ENCODE assay signal across 12 cellular contexts in the genomic region with DNA sequence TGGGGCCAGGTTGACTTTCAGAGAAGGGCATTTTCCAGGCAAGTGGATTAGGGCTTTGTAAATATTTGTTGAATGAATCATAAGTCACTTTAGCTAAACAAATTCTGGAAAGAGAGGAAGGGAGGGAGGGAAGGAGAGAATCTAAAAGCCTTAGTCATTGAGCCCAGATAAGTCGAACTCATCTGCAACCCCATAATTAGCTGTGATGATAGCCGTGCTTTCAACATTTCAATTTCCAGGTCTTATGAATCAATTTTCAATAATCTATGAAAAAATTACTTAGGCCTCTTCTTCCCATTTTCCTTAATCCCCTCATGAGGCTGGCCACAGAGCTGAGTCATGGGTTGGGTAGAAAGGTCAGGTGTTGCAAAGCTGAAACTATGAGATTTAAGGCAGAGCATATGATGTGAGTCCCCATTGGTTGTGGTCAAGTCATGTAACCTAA.
DNase-seq lines count a peak whose midpoint lies in the region; ATAC-seq and TF ChIP-seq lines count a peak whose summit lies in the region.
"Had no signal": no experiment of that assay in that cellular context is flagged by ENCODE, and none has a peak within 500 bp of the region (broad histone marks: within the 10 kb centered on the region; RNA-seq: fewer than 3 reads in every experiment).

No MANE protein-coding gene starts in this region.

- H3K9me2 ChIP-seq in MM.1S (replicated peaks; ENCODE audit: insufficient read depth, low read length): no peaks in the 10 kb centered on the region

- no peaks in the 10 kb centered on the region for H3F3A ChIP-seq in MM.1S (ENCODE audit: insufficient read depth, low read length)

- peak; percentile 32 for DNase-seq in COLO668 (lab: John Stamatoyannopoulos, UW; ENCODE audit: unreplicated experiment)
- peak; percentile 61 for DNase-seq in LNCaP clone FGC (ENCODE audit: low read depth)
- DNase-seq in amniotic stem cell (lab: John Stamatoyannopoulos, UW): peak; percentile 20
- no peak for DNase-seq in left lung
- no peak for DNase-seq in right cardiac atrium
- DNase-seq in germinal center (ENCODE audit: low spot score): no peak
- no peak for DNase-seq in nucleus accumbens (lab: John Stamatoyannopoulos, UW)
- DNase-seq in MM.1S: no peak
- DNase-seq: GDM1; naive thymus-derived CD8-positive, alpha-beta T cell; NCI-H187 had no signal

- no peaks in the 10 kb centered on the region for H4K20me1 ChIP-seq in MM.1S (ENCODE audit: insufficient read depth, low read length)

- H3K4me3 ChIP-seq in LNCaP clone FGC (ENCODE audit: low read depth, low read length) (no peak overlapping the region), left lung (no peak overlapping the region), right cardiac atrium (ENCODE audit: low read length) (no peak overlapping the region), MM.1S (ENCODE audit: low read length) (no peak overlapping the region)
- H3K4me3 ChIP-seq: esophagus muscularis mucosa had no signal

- no peaks in the 10 kb centered on the region for H3K36me3 ChIP-seq in left lung
- no peaks in the 10 kb centered on the region for H3K36me3 ChIP-seq in MM.1S (replicated peaks; ENCODE audit: insufficient read depth, low read length)
- H3K36me3 ChIP-seq: esophagus muscularis mucosa had no signal

- no peaks in the 10 kb centered on the region for H3K79me2 ChIP-seq in MM.1S (ENCODE audit: low read length)

- H3K27me3 ChIP-seq in left lung (no peaks in the 10 kb centered on the region), right cardiac atrium (ENCODE audit: control insufficient read depth, insufficient read depth) (no peaks in the 10 kb centered on the region), MM.1S (replicated peaks; ENCODE audit: insufficient read depth, low read length) (no peaks in the 10 kb centered on the region)
- H3K27me3 ChIP-seq: esophagus muscularis mucosa had no signal

- WGBS in right cardiac atrium: 85% methylated on average over 2 of the region's 2 CpGs

- intact Hi-C loops in left lung (cut with DNase I) (no loop called here), right cardiac atrium (cut with DNase I) (loop anchor here in 1 of 4 donors (10.0 kb wide), 1 partner anchor 65 kb away; no protein-coding TSS in a partner anchor)

- no peaks in the 10 kb centered on the region for H3K9me3 ChIP-seq in left lung
- no peaks in the 10 kb centered on the region for H3K9me3 ChIP-seq in right cardiac atrium (ENCODE audit: control insufficient read depth, low read length)
- no peaks in the 10 kb centered on the region for H3K9me3 ChIP-seq in MM.1S (replicated peaks; ENCODE audit: insufficient read depth, low read length)
- H3K9me3 ChIP-seq: esophagus muscularis mucosa had no signal

- no peak for TF ChIP-seq CTCF in LNCaP clone FGC (IDR thresholded peaks at IDR 0.05; ENCODE audit: control insufficient read depth, extremely low read depth, insufficient read depth)
- no peak for TF ChIP-seq CTCF in left lung (IDR thresholded peaks at IDR 0.05)
- no peak for TF ChIP-seq CTCF in MM.1S (IDR thresholded peaks at IDR 0.05; ENCODE audit: low read length)

- H2AFZ ChIP-seq in MM.1S (ENCODE audit: low read length): no peak overlapping the region

- no peak overlapping the region for H3K4me2 ChIP-seq in MM.1S (ENCODE audit: low read depth, low read length)

- H3K4me1 ChIP-seq in left lung (no peaks in the 10 kb centered on the region), right cardiac atrium (ENCODE audit: control insufficient read depth, insufficient read depth, low read length) (no peaks in the 10 kb centered on the region), MM.1S (ENCODE audit: low read length) (no peaks in the 10 kb centered on the region)

- H3K9ac ChIP-seq in MM.1S (ENCODE audit: low read length): no peak overlapping the region

- ATAC-seq in left lung (peak; percentile 73), right cardiac atrium (no peak)
- ATAC-seq: naive thymus-derived CD8-positive, alpha-beta T cell had no signal

- no peak overlapping the region for H3K27ac ChIP-seq in left lung
- no peak overlapping the region for H3K27ac ChIP-seq in right cardiac atrium (ENCODE audit: low read length)
- no peak overlapping the region for H3K27ac ChIP-seq in MM.1S (ENCODE audit: low read length)
- H3K27ac ChIP-seq: esophagus muscularis mucosa had no signal

Comparison
In these comparisons a context has a peak if more than half of its experiments do, and no peak if none do; other contexts are left out.
1. DNase-seq: peak in COLO668 (single experiment), LNCaP clone FGC (single experiment) and amniotic stem cell (single experiment); none in left lung (0 of 2), right cardiac atrium (0 of 3), germinal center (single experiment), nucleus accumbens (0 of 56) and MM.1S (single experiment).